25 cellular contexts compared by ENCODE assay signal in the genomic region with DNA sequence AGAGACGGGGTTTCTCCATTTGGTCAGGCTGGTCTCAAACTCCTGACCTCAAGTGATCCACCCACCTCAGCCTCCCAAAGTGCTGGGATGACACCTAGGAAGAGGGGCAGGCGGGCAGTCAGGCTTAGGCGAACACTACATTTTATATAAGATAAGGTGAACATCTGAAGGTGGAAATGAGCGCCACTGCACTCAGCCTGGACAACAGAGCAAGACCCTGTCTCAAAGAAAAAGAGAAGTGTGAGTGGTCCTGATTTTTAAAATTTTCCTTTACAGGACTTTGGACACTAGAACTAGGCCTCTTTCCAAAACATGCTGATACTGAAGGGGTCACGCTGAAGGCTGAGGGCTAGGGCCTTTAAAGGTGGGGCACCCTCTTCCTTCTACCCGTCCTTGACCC. TPM values are rescaled to one million over a fixed set of nuclear protein-coding genes. Genes with fewer than 3 reads are reported as not detected.
"Had no signal": no experiment of that assay in that cellular context is flagged by ENCODE, and none has a peak within 500 bp of the region (broad histone marks: within the 10 kb centered on the region; RNA-seq: fewer than 3 reads in every experiment).

No MANE protein-coding gene starts in this region.

- H3K27me3 ChIP-seq: adrenal gland, ascending aorta, breast epithelium, colonic mucosa, esophagus muscularis mucosa, right atrium auricular region had no signal

- ATAC-seq: activated CD8-positive, alpha-beta T cell treated with anti-CD3 and anti-CD28 coated beads, Interleukin-2, amount 10 ng/mL, durations not matched to agents 7 days and 5 days; stimulated activated naive CD8-positive, alpha-beta T cell treated with anti-CD3 and anti-CD28 coated beads, Interleukin-15, amount 100 ng/mL, for 72 hours had no signal

- H3K4me1 ChIP-seq: ascending aorta, breast epithelium, prostate gland, tibial artery had no signal

- H3K36me3 Mint-ChIP-seq: memory B cell, naive B cell had no signal

- H3K9me3 Mint-ChIP-seq: activated T-helper 1 cell treated with anti-CD3 and anti-CD28 coated beads, Interleukin-12 subunit alpha, Interleukin-12 subunit beta, Interleukin-2, Interleukin-4 antibody, amounts not matched to agents 30 ng/mL and 10 ng/mL and 1 ng/mL, durations not matched to agents 14 hours and 24 hours and 36 hours; central memory CD8-positive, alpha-beta T cell; memory B cell; naive B cell; stimulated activated naive CD8-positive, alpha-beta T cell treated with anti-CD3 and anti-CD28 coated beads, Interleukin-15, amount 100 ng/mL, for 72 hours had no signal

- H3K27me3 Mint-ChIP-seq: central memory CD8-positive, alpha-beta T cell; memory B cell; naive B cell; stimulated activated naive CD8-positive, alpha-beta T cell treated with anti-CD3 and anti-CD28 coated beads, Interleukin-15, amount 100 ng/mL, for 72 hours had no signal

- H3K36me3 ChIP-seq: adrenal gland, ascending aorta, breast epithelium, colonic mucosa, esophagus muscularis mucosa, prostate gland, right atrium auricular region, tibial artery had no signal

- H3K27ac ChIP-seq: adrenal gland, ascending aorta, colonic mucosa, esophagus muscularis mucosa, prostate gland, tibial artery had no signal

- H3K27ac Mint-ChIP-seq: activated CD8-positive, alpha-beta T cell treated with anti-CD3 and anti-CD28 coated beads, Interleukin-2, amount 10 ng/mL, durations not matched to agents 7 days and 5 days; activated T-helper 1 cell treated with anti-CD3 and anti-CD28 coated beads, Interleukin-12 subunit alpha, Interleukin-12 subunit beta, Interleukin-2, Interleukin-4 antibody, amounts not matched to agents 30 ng/mL and 10 ng/mL and 1 ng/mL, durations not matched to agents 14 hours and 24 hours and 36 hours; memory B cell; stimulated activated naive CD8-positive, alpha-beta T cell treated with anti-CD3 and anti-CD28 coated beads, Interleukin-15, amount 100 ng/mL, for 72 hours had no signal

- H3K4me3 Mint-ChIP-seq: activated CD8-positive, alpha-beta T cell treated with anti-CD3 and anti-CD28 coated beads, Interleukin-2, amount 10 ng/mL, durations not matched to agents 7 days and 5 days; activated T-helper 1 cell treated with anti-CD3 and anti-CD28 coated beads, Interleukin-12 subunit alpha, Interleukin-12 subunit beta, Interleukin-2, Interleukin-4 antibody, amounts not matched to agents 30 ng/mL and 10 ng/mL and 1 ng/mL, durations not matched to agents 14 hours and 24 hours and 36 hours; central memory CD8-positive, alpha-beta T cell; memory B cell; naive B cell; stimulated activated naive CD8-positive, alpha-beta T cell treated with anti-CD3 and anti-CD28 coated beads, Interleukin-15, amount 100 ng/mL, for 72 hours had no signal

- H3K4me1 Mint-ChIP-seq: central memory CD8-positive, alpha-beta T cell had no signal

- H3K9me3 ChIP-seq: adrenal gland, ascending aorta, breast epithelium, colonic mucosa, esophagus muscularis mucosa, mucosa of descending colon, prostate gland, right atrium auricular region, tibial artery had no signal

- DNase-seq: activated CD4-positive, alpha-beta T cell treated with anti-CD3 and anti-CD28 coated beads for 1 hour; activated CD4-positive, alpha-beta T cell treated with anti-CD3 and anti-CD28 coated beads, Interleukin-2, amount 50 U/mL, for 1 hour; activated CD8-positive, alpha-beta T cell treated with anti-CD3 and anti-CD28 coated beads, Interleukin-2, amount 10 ng/mL, durations not matched to agents 7 days and 5 days; activated gamma-delta T cell; activated naive CD4-positive, alpha-beta T cell treated with anti-CD3 and anti-CD28 coated beads, Interleukin-2, amount 50 U/mL, for 16 hours; adrenal gland; colonic mucosa; hippocampal formation; naive B cell; occipital lobe; stimulated activated CD4-positive, alpha-beta T cell treated with anti-CD3 and anti-CD28 coated beads, Interleukin-1b, Interleukin-23, amount 100 ng/mL, for 48 hours; stimulated activated naive CD8-positive, alpha-beta T cell treated with anti-CD3 and anti-CD28 coated beads, Interleukin-15, amount 100 ng/mL, for 72 hours; T-helper 1 cell; tibial artery had no signal

- H3K4me3 ChIP-seq: adrenal gland, ascending aorta, breast epithelium, colonic mucosa, esophagus muscularis mucosa, mucosa of descending colon, prostate gland, tibial artery had no signal

RNA-seq across cellular contexts. Expression of gene ZDHHC19, which starts 48.0 kb away (rescaled TPM):
- total RNA-seq: activated CD8-positive, alpha-beta T cell treated with anti-CD3 and anti-CD28 coated beads, Interleukin-2, amount 10 ng/mL, durations not matched to agents 7 days and 5 days; ascending aorta; breast epithelium; colonic mucosa; esophagus muscularis mucosa; frontal cortex; mucosa of descending colon; occipital lobe; right atrium auricular region; ureter had no signal

RNA-seq across cellular contexts. Expression of gene SLC51A, which starts 53.1 kb away (rescaled TPM):
- total RNA-seq: activated CD8-positive, alpha-beta T cell treated with anti-CD3 and anti-CD28 coated beads, Interleukin-2, amount 10 ng/mL, durations not matched to agents 7 days and 5 days; activated T-helper 1 cell treated with anti-CD3 and anti-CD28 coated beads, Interleukin-12 subunit alpha, Interleukin-12 subunit beta, Interleukin-2, Interleukin-4 antibody, amounts not matched to agents 30 ng/mL and 10 ng/mL and 1 ng/mL, durations not matched to agents 14 hours and 24 hours and 36 hours; ascending aorta; breast epithelium; esophagus muscularis mucosa; frontal cortex; occipital lobe; ureter had no signal
